10 cellular contexts compared by ENCODE assay signal in the genomic region with DNA sequence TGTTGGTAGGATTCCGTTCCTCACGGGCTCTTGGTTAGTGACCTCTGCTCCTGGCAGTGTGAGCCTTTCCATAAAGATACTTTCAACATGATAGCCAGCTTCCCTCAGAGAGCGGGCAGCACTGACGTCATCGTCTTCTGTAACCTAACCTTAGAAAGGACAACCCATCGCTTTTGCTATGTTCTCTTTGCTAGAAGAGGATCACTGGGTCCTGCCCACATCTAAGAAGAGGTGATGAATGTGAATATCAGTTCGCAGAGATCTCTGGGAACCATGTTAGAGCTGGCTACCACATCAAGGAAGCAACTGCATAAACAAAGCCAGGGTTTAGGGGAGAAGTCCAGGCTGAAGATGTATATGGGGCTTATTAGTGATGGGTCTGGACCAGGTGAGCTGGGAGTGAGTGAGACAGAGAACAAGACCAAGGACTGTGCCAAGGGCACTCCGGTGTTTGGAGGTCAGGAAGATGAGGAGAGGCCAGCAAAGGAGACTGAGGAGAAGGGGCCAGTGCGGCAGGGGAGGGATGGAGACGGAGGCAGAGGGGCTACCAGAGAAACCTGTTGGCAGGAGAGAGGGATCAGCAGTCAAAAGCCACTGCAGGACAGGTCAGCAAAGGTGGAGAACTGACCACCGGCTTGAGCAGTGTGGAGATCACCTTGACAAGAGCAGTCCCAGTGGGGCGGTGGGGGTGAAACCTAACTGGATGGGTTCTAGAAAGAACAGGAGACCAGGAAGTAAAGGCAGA. TPM values are rescaled to one million over a fixed set of nuclear protein-coding genes. Genes with fewer than 3 reads are reported as not detected.
DNase-seq lines count a peak whose midpoint lies in the region; ATAC-seq, FAIRE-seq and TF ChIP-seq lines count a peak whose summit lies in the region.
"Had no signal": no experiment of that assay in that cellular context is flagged by ENCODE, and none has a peak within 500 bp of the region (broad histone marks: within the 10 kb centered on the region; RNA-seq: fewer than 3 reads in every experiment).

No MANE protein-coding gene starts in this region.

- H3K14ac ChIP-seq in H1 (ENCODE audit: insufficient read length) = no peak overlapping the region

- peak overlapping the region; percentile 1; the same call in 1 of the 2 replicates for H2BK15ac ChIP-seq in H1 (ENCODE audit: low read length)

- no peaks in the 10 kb centered on the region for H3K79me2 ChIP-seq in H1 (ENCODE audit: control insufficient read depth in 1 of 2, insufficient read depth in 2 of 2, low read length in 2 of 2)

- no peak overlapping the region for H2AFZ ChIP-seq in H1 (ENCODE audit: low read length)

- no peak overlapping the region for H2BK5ac ChIP-seq in H1 (ENCODE audit: low read depth, low read length)

- no peak overlapping the region for H3K18ac ChIP-seq in H1 (ENCODE audit: extremely low read depth, low read length)

- peak; percentile 54 for DNase-seq in stimulated activated CD4-positive, alpha-beta T cell treated with anti-CD3 and anti-CD28 coated beads, Interleukin-15, amount 100 ng/mL, for 24 hours
- DNase-seq in stimulated activated CD4-positive, alpha-beta T cell treated with anti-CD3 and anti-CD28 coated beads, Interleukin-2, amount 100 ng/mL, for 48 hours = no peak
- peak; percentile 42 for DNase-seq in activated T-cell treated with anti-CD3 and anti-CD28 coated beads, Interleukin-2, amount 50 U/mL, for 4 hours
- DNase-seq in H1 (ENCODE audit: low read depth in 1 of 2, low spot score in 2 of 2) (no peak), NCI-H524 (lab: John Stamatoyannopoulos, UW) (no peak)

- no peak overlapping the region for H3K23ac ChIP-seq in H1 (ENCODE audit: insufficient read length)

- no peak for FAIRE-seq in H1 (lab: Jason Lieb, UNC)

- WGBS in H1 (ENCODE audit: extremely low coverage in 1 of 2, insufficient coverage in 1 of 2, insufficient read length in 1 of 2, insufficient replicate concordance in 2 of 2, low coverage in 1 of 2, low lambda C conversion rate in 2 of 2, missing lambda C conversion rate in 1 of 2), 2 experiments = 92% methylated on average over 12 of the region's 12 CpGs; no CpG with 5 or more reads in 1 of the 2 experiments

- no peaks in the 10 kb centered on the region for H3K9me3 Mint-ChIP-seq in activated T-cell treated with anti-CD3 and anti-CD28 coated beads, Interleukin-2, amount 50 U/mL, for 4 hours
- H3K9me3 Mint-ChIP-seq: naive B cell had no signal

- CTCF ChIA-PET in H1 (lab: Charles Lee; ENCODE audit: partially characterized antibody) = interaction anchor here (0.6 to 34.9 kb wide), 63 partner anchors 8 to 478 kb away, joined by 3 to 866 read pairs (median 4); partner anchors contain the start of genes C6orf89 and PIM1

- no peak for TF ChIP-seq RAD21 in H1 (IDR thresholded peaks at IDR 0.05 in 1 of 2, conservative IDR thresholded peaks at IDR 0.05 in 1 of 2; ENCODE audit: low read depth in 2 of 2, low read length in 2 of 2)

- no peak overlapping the region for H3K4me3 ChIP-seq in H1 (ENCODE audit: extremely low read depth in 1 of 4, insufficient read depth in 2 of 4, low read depth in 3 of 4, low read length in 4 of 4)
- H3K4me3 ChIP-seq: transverse colon had no signal

- H3K4ac ChIP-seq in H1 (replicated peaks; ENCODE audit: insufficient read length, low read depth, low read length) = no peak overlapping the region

- H3K4me2 ChIP-seq in H1 (ENCODE audit: insufficient read depth in 1 of 2, low read depth in 2 of 2, low read length in 2 of 2) = no peak overlapping the region

- peak overlapping the region; percentile 35 for H3K4me3 Mint-ChIP-seq in activated T-cell treated with anti-CD3 and anti-CD28 coated beads, Interleukin-2, amount 50 U/mL, for 4 hours

- no peak overlapping the region for H4K91ac ChIP-seq in H1 (replicated peaks; ENCODE audit: insufficient read length, low read length)

- no peaks in the 10 kb centered on the region for H3K23me2 ChIP-seq in H1 (ENCODE audit: low read depth, low read length)

- POLR2A ChIA-PET in H1 (lab: Charles Lee; ENCODE audit: partially characterized antibody) = interaction anchor here (0.7 to 2.2 kb wide), 6 partner anchors 12 to 162 kb away, joined by 3 to 6 read pairs (median 4); no protein-coding TSS in a partner anchor

- no peaks in the 10 kb centered on the region for H3K36me3 ChIP-seq in H1 (ENCODE audit: control insufficient read depth in 2 of 4, insufficient read depth in 4 of 4, low read length in 3 of 4)
- H3K36me3 ChIP-seq: transverse colon had no signal

- H3K27me3 ChIP-seq in H1 (replicated peaks in 1 of 4; ENCODE audit: control insufficient read depth in 3 of 4, extremely low read depth in 1 of 4, insufficient read depth in 3 of 4, low read length in 3 of 4) = no peaks in the 10 kb centered on the region
- H3K27me3 ChIP-seq: transverse colon had no signal

- H3K27me3 Mint-ChIP-seq in activated T-cell treated with anti-CD3 and anti-CD28 coated beads, Interleukin-2, amount 50 U/mL, for 4 hours (ENCODE audit: low read depth) = no peaks in the 10 kb centered on the region

- no peak for TF ChIP-seq POLR2A in H1 (IDR thresholded peaks at IDR 0.05; ENCODE audit: control extremely low read depth in 1 of 2, low read depth in 2 of 2, low read length in 2 of 2)

- H2BK120ac ChIP-seq in H1 (replicated peaks; ENCODE audit: low read depth, low read length) = no peak overlapping the region

- no peaks in the 10 kb centered on the region for H3K36me3 Mint-ChIP-seq in activated T-cell treated with anti-CD3 and anti-CD28 coated beads, Interleukin-2, amount 50 U/mL, for 4 hours (ENCODE audit: insufficient read depth)
- H3K36me3 Mint-ChIP-seq: naive B cell had no signal

- TF ChIP-seq CTCF in H1 (IDR thresholded peaks at IDR 0.05; ENCODE audit: control extremely low read depth in 1 of 3, insufficient read depth in 1 of 3, low read depth in 1 of 3, low read length in 3 of 3) = no peak

- TF ChIP-seq EP300 in H1 (IDR thresholded peaks at IDR 0.05; ENCODE audit: borderline replicate concordance in 1 of 2, low read depth in 2 of 2, low read length in 2 of 2) = no peak

- H3K4me1 Mint-ChIP-seq in activated T-cell treated with anti-CD3 and anti-CD28 coated beads, Interleukin-2, amount 50 U/mL, for 4 hours (ENCODE audit: low read depth) = peaks cover 50% of the 10 kb centered on the region

- H3K9ac ChIP-seq in H1 (replicated peaks in 1 of 4; ENCODE audit: extremely low read depth in 1 of 4, low read depth in 3 of 4, low read length in 3 of 4) = no peak overlapping the region

- H3K4me1 ChIP-seq in H1 (replicated peaks in 1 of 4; ENCODE audit: control insufficient read depth in 3 of 4, insufficient read depth in 4 of 4, low read length in 3 of 4) = no peaks in the 10 kb centered on the region; a peak in 1 of 7 replicates

- H4K8ac ChIP-seq in H1 (ENCODE audit: extremely low read depth, insufficient read depth, low read length) = peak overlapping the region; percentile 26; the same call in 1 of the 2 replicates

- H2BK12ac ChIP-seq in H1 (ENCODE audit: low read depth, low read length) = 0 out of 2 replicates have a peak overlapping the region, but pooled peaks have one; percentile 6

- H4K5ac ChIP-seq in H1 (ENCODE audit: insufficient read length, low read depth, low read length) = no peak overlapping the region

- H4K20me1 ChIP-seq in H1 (replicated peaks in 1 of 2; ENCODE audit: control insufficient read depth in 1 of 2, insufficient read depth in 2 of 2, low read length in 2 of 2) = peaks cover 0 to 2% of the 10 kb centered on the region in 2 experiments

- no peak overlapping the region for H3K27ac ChIP-seq in H1 (ENCODE audit: low read depth, low read length)

- peak; percentile 46 to 47 for ATAC-seq in activated T-cell treated with anti-CD3 and anti-CD28 coated beads, Interleukin-2, amount 50 U/mL, for 4 hours
- no peak for ATAC-seq in GM18519 (IDR thresholded peaks at IDR 0.05; ENCODE audit: low FRiP score, unreplicated experiment)
- ATAC-seq in HG03175 (IDR thresholded peaks at IDR 0.05; ENCODE audit: unreplicated experiment) = no peak
- ATAC-seq in HG03520 (IDR thresholded peaks at IDR 0.05; ENCODE audit: unreplicated experiment) = no peak

- H3K56ac ChIP-seq in H1 (replicated peaks; ENCODE audit: insufficient read length, low read depth, low read length) = no peak overlapping the region

- H2AK5ac ChIP-seq in H1 (ENCODE audit: low read depth, low read length) = no peak overlapping the region

- H3K79me1 ChIP-seq in H1 (ENCODE audit: low read depth, low read length) = no peaks in the 10 kb centered on the region

- H3K9me3 ChIP-seq in H1 (ENCODE audit: insufficient read depth in 2 of 2, low read depth in 1 of 2, low read length in 1 of 2) = no peaks in the 10 kb centered on the region
- H3K9me3 ChIP-seq: transverse colon had no signal

- peak overlapping the region; percentile 73; the same call in 1 of the 2 replicates for H2BK20ac ChIP-seq in H1 (ENCODE audit: low read length)

RNA-seq across cellular contexts. Expression of gene PIM1, which starts 39.7 kb away (rescaled TPM):
- total RNA-seq in activated T-cell treated with anti-CD3 and anti-CD28 coated beads, Interleukin-2, amount 50 U/mL, for 4 hours = 10 to 100 TPM; 59.6 to 72.8 (median 60.1) TPM
- total RNA-seq in H1 (2021; fragmentation: NEBNext Ultra II Directional; extraction: Animal tissue kit (Norgen Biotek cat#: 25700)) = 94.1 and 94.9 TPM in 2 replicates
- 25.5 and 42.7 TPM in 2 replicates for polyA plus RNA-seq in H1 (2011; rRNA removed)
- polyA plus RNA-seq in H1 (2011; cell fraction: cytosol; rRNA removed) = 37.3 TPM
- polyA plus RNA-seq in H1 (2011; cell fraction: nucleus; rRNA removed) = 72.2 TPM
- 46.3 to 53.0 TPM (median 51.3 TPM) in 4 replicates for polyA plus RNA-seq in H1 (2012, experiment 1 of 2)
- polyA plus RNA-seq in H1 (2012, experiment 2 of 2) = 57.3 TPM
- polyA plus RNA-seq in H1 (2013, experiment 1 of 2) = 57.8 TPM
- polyA plus RNA-seq in H1 (2013, experiment 2 of 2) = 62.4 TPM
- 39.5 and 58.4 TPM in 2 replicates for polyA minus RNA-seq in H1 (2011; rRNA and poly(A)+ RNA removed)
- 29.6 TPM for polyA minus RNA-seq in H1 (2011; cell fraction: cytosol; rRNA and poly(A)+ RNA removed)
- 30.4 TPM for polyA minus RNA-seq in H1 (2011; cell fraction: nucleus; rRNA and poly(A)+ RNA removed)

RNA-seq across cellular contexts. Expression of gene TBC1D22B, which starts 47.9 kb away (rescaled TPM):
- total RNA-seq in activated T-cell treated with anti-CD3 and anti-CD28 coated beads, Interleukin-2, amount 50 U/mL, for 4 hours = 10 to 100 TPM; 13.0 to 13.5 (median 13.2) TPM
- 16.9 and 17.4 TPM in 2 replicates for total RNA-seq in H1 (2021; fragmentation: NEBNext Ultra II Directional; extraction: Animal tissue kit (Norgen Biotek cat#: 25700))
- polyA plus RNA-seq in H1 (2011; rRNA removed) = 10.1 and 11.6 TPM in 2 replicates
- 11.1 TPM for polyA plus RNA-seq in H1 (2011; cell fraction: cytosol; rRNA removed)
- polyA plus RNA-seq in H1 (2011; cell fraction: nucleus; rRNA removed) = 12.0 TPM
- 13.0 to 15.5 TPM (median 14.5 TPM) in 4 replicates for polyA plus RNA-seq in H1 (2012, experiment 1 of 2)
- 14.1 TPM for polyA plus RNA-seq in H1 (2012, experiment 2 of 2)
- 11.6 TPM for polyA plus RNA-seq in H1 (2013, experiment 1 of 2)
- polyA plus RNA-seq in H1 (2013, experiment 2 of 2) = 11.5 TPM
- 8.5 and 11.2 TPM in 2 replicates for polyA minus RNA-seq in H1 (2011; rRNA and poly(A)+ RNA removed)
- 6.6 TPM for polyA minus RNA-seq in H1 (2011; cell fraction: cytosol; rRNA and poly(A)+ RNA removed)
- polyA minus RNA-seq in H1 (2011; cell fraction: nucleus; rRNA and poly(A)+ RNA removed) = 11.2 TPM

RNA-seq across cellular contexts. Expression of gene TMEM217, which starts 48.3 kb away (rescaled TPM):
- total RNA-seq in activated T-cell treated with anti-CD3 and anti-CD28 coated beads, Interleukin-2, amount 50 U/mL, for 4 hours = 1 to 10 TPM; 2.3 to 4.2 (median 2.8) TPM
- 0.29 and 0.60 TPM in 2 replicates for total RNA-seq in H1 (2021; fragmentation: NEBNext Ultra II Directional; extraction: Animal tissue kit (Norgen Biotek cat#: 25700))
- polyA plus RNA-seq in H1 (2011; rRNA removed) = 0.27 and 1.1 TPM in 2 replicates
- polyA plus RNA-seq in H1 (2011; cell fraction: cytosol; rRNA removed) = 0.59 TPM
- polyA plus RNA-seq in H1 (2011; cell fraction: nucleus; rRNA removed) = 0.37 TPM
- polyA plus RNA-seq in H1 (2012, experiment 1 of 2) = 0.39 to 0.76 TPM (median 0.59 TPM) in 4 replicates
- polyA plus RNA-seq in H1 (2012, experiment 2 of 2) = 0.37 TPM
- polyA plus RNA-seq in H1 (2013, experiment 1 of 2) = 1.6 TPM
- 1.2 TPM for polyA plus RNA-seq in H1 (2013, experiment 2 of 2)
- 0.44 and 0.54 TPM in 2 replicates for polyA minus RNA-seq in H1 (2011; rRNA and poly(A)+ RNA removed)
- polyA minus RNA-seq in H1 (2011; cell fraction: cytosol; rRNA and poly(A)+ RNA removed) = not detected
- polyA minus RNA-seq in H1 (2011; cell fraction: nucleus; rRNA and poly(A)+ RNA removed) = 0.80 TPM

Comparison
In these comparisons a context has a peak if more than half of its experiments do, and no peak if none do; other contexts are left out.
1. DNase-seq: peak in stimulated activated CD4-positive, alpha-beta T cell treated with anti-CD3 and anti-CD28 coated beads, Interleukin-15, amount 100 ng/mL, for 24 hours (single experiment) and activated T-cell treated with anti-CD3 and anti-CD28 coated beads, Interleukin-2, amount 50 U/mL, for 4 hours (single experiment); none in stimulated activated CD4-positive, alpha-beta T cell treated with anti-CD3 and anti-CD28 coated beads, Interleukin-2, amount 100 ng/mL, for 48 hours (0 of 2), H1 (0 of 2) and NCI-H524 (0 of 2).
2. ATAC-seq: peak in activated T-cell treated with anti-CD3 and anti-CD28 coated beads, Interleukin-2, amount 50 U/mL, for 4 hours (2 of 2); none in GM18519 (single experiment), HG03175 (single experiment) and HG03520 (single experiment).